Comparison of ENCODE assay signal across 8 cellular contexts in the genomic region with DNA sequence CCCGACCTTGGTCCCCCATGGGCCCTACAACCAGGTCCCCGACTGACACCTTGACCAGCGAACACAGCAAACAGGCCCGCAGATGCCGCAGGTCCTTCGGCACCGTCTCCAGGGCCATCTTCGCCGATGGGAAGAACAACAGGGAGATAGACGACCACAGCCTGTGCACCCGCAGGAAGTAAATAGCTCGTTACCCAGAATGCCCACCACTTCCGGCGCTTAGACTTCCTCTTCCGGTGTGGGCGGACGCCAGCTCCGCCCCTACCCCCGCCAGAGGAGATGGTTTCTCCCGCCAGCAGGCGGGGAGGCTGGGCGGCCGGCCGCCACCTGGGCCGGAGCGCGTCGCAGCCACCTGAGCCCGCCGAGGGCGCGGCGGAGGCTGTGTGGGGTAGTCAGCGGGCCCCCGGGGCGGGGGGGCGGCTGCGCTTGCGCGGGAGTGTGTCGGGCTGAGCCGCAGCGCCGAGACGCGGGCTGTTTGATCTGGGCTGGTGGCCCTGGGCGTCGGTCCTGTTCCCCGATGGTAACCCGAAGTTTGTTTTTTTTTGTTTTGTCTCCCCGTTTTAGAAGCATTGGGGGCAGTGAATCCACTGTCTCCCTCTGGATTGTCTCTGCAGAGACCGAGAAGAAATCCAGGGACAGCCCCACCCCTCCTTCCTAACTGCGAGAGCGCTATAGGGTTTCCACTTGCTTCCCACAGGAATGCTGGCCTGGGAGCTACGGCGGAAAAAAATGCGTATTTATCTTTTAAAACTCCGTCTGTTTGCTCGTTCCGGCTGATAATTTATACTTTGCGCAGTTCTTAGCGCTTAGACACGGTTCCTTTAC. TPM values are rescaled to one million over a fixed set of nuclear protein-coding genes. Genes with fewer than 3 reads are reported as not detected.
DNase-seq lines count a peak whose midpoint lies in the region; TF ChIP-seq lines count a peak whose summit lies in the region.

A gene (minus strand): TSS at position 184 of the 825 bp plus-strand sequence. CDS start 66 bp downstream, at position 118.

- peaks cover 13% of the 10 kb centered on the region for H3K36me3 Mint-ChIP-seq in neural crest cell (ENCODE audit: low read depth)

- H3K9me3 ChIP-seq in MG63 (no peaks in the 10 kb centered on the region), stomach smooth muscle (ENCODE audit: control insufficient read depth in 2 of 2, low read length in 2 of 2) (no peaks in the 10 kb centered on the region)

- H3K27me3 ChIP-seq in MG63, result no peaks in the 10 kb centered on the region
- no peaks in the 10 kb centered on the region for H3K27me3 ChIP-seq in stomach smooth muscle (ENCODE audit: control insufficient read depth in 1 of 2, insufficient read depth in 2 of 2, low read length in 2 of 2)

- no peaks in the 10 kb centered on the region for H3K9me3 Mint-ChIP-seq in neural crest cell

- H3K27ac ChIP-seq in stomach smooth muscle (ENCODE audit: low read length), result peak within 1 kb of the TSS; percentile 90

- peaks cover 35% of the 10 kb centered on the region for H3K4me1 Mint-ChIP-seq in neural crest cell

- H3K4me3 ChIP-seq in MG63 (peak within 1 kb of the TSS; percentile 80), fibroblast of villous mesenchyme (ENCODE audit: low read depth, low read length) (peak within 1 kb of the TSS; percentile 100), stomach smooth muscle (ENCODE audit: low read length in 2 of 2) (peak within 1 kb of the TSS; percentile 98 to 99)

- peak within 1 kb of the TSS; percentile 100 for H3K4me3 Mint-ChIP-seq in neural crest cell

- H3K27ac Mint-ChIP-seq in neural crest cell (ENCODE audit: unreplicated experiment), result peak within 1 kb of the TSS; percentile 100

- no peak for TF ChIP-seq CTCF in fibroblast of villous mesenchyme (IDR thresholded peaks at IDR 0.05; ENCODE audit: insufficient read depth, low read depth, low read length)
- TF ChIP-seq CTCF in neural crest cell (conservative IDR thresholded peaks at IDR 0.05), result no peak

- H3K36me3 ChIP-seq in MG63 (peaks cover 30% of the 10 kb centered on the region), stomach smooth muscle (ENCODE audit: control insufficient read depth in 2 of 2, insufficient read depth in 2 of 2, low read length in 2 of 2) (peaks cover 26% of the 10 kb centered on the region in 2 donors)

- peak within 1 kb of the TSS; percentile 89 to 96 for H3K9ac ChIP-seq in stomach smooth muscle (ENCODE audit: low read length in 2 of 2)

- DNase-seq in GF-D8 (lab: John Stamatoyannopoulos, UW) (peak; percentile 92), HCEC 1CT (peak; percentile 87), MG63 (peak; percentile 88), SIG-M5 (lab: John Stamatoyannopoulos, UW) (peak; percentile 84), fibroblast of villous mesenchyme (ENCODE audit: low read depth) (peak; percentile 92), neural crest cell (ENCODE audit: low read depth, low spot score) (peak; percentile 80)
- peak; percentile 90 for DNase-seq in activated gamma-delta T cell treated with anti-CD3 and anti-CD28 coated beads, Interleukin-2, amount 50 U/mL, for 16 hours (ENCODE audit: low read depth)

- H3K4me1 ChIP-seq in stomach smooth muscle (ENCODE audit: control insufficient read depth, insufficient read depth, low read length), result peaks cover 11% of the 10 kb centered on the region

- H3K27me3 Mint-ChIP-seq in neural crest cell (ENCODE audit: low read depth), result no peaks in the 10 kb centered on the region

RNA-seq across cellular contexts. Expression of the gene that starts here (rescaled TPM):
- 97.2 and 170 TPM in 2 replicates for total RNA-seq in MG63 (2014; rRNA removed; shearing (Covaris generic); ENCODE audit: low replicate concordance)
- 34.5 and 54.1 TPM in 2 replicates for total RNA-seq in fibroblast of villous mesenchyme
- total RNA-seq in neural crest cell, result 79.1 and 83.8 TPM in 2 replicates

Comparison
In these comparisons a context has a peak if more than half of its experiments do, and no peak if none do; other contexts are left out.
1. Peak in every context shown above with its lines: DNase-seq, H3K4me3 ChIP-seq and H3K27ac ChIP-seq.